ENCODE assay signal across 23 cellular contexts in genomic region chr17:75020331-75021110, GRCh38. TPM values are rescaled to one million over a fixed set of nuclear protein-coding genes. Genes with fewer than 3 reads are reported as not detected.
DNase-seq lines count a peak whose midpoint lies in the region; ATAC-seq and TF ChIP-seq lines count a peak whose summit lies in the region.
"Had no signal": no experiment of that assay in that cellular context is flagged by ENCODE, and none has a peak within 500 bp of the region (broad histone marks: within the 10 kb centered on the region; RNA-seq: fewer than 3 reads in every experiment).

No MANE protein-coding gene starts in this region.

- H3F3A ChIP-seq in PC-3 (ENCODE audit: low read length, unreplicated experiment) (no peaks in the 10 kb centered on the region), neural progenitor cell (ENCODE audit: low read depth) (no peaks in the 10 kb centered on the region)

- H3K9me3 ChIP-seq in A673 (ENCODE audit: low read depth, low read length, poor library complexity, severe bottlenecking) (no peaks in the 10 kb centered on the region), PC-3 (ENCODE audit: low read length) (no peaks in the 10 kb centered on the region), neural progenitor cell (ENCODE audit: low read depth) (no peaks in the 10 kb centered on the region)
- H3K9me3 ChIP-seq: SJSA1, thoracic aorta, vagina had no signal

- H3K4me3 Mint-ChIP-seq in neural progenitor cell (no peak overlapping the region), chondrocyte (ENCODE audit: unreplicated experiment) (no peak overlapping the region)
- H3K4me3 Mint-ChIP-seq: CD4-positive, alpha-beta memory T cell; nephron progenitor cell had no signal

- POLR2A ChIA-PET in A673 (lab: Charles Lee; ENCODE audit: low non-redundant PET) (no interaction called here), PC-3 (lab: Charles Lee; ENCODE audit: unreplicated experiment) (no interaction called here)

- ATAC-seq in PC-3 (no peak), GM18907 (IDR thresholded peaks at IDR 0.05; ENCODE audit: unreplicated experiment) (no peak), HG02763 (IDR thresholded peaks at IDR 0.05; ENCODE audit: unreplicated experiment) (no peak)
- ATAC-seq: activated CD4-positive, CD25-positive, alpha-beta regulatory T cell treated with anti-CD3 and anti-CD28 coated beads, Interleukin-2, amount 50 U/mL, for 24 hours; sciatic nerve had no signal

- H3K9ac ChIP-seq in PC-3 (ENCODE audit: low read length), result no peak overlapping the region
- H3K9ac ChIP-seq in neural progenitor cell, result no peak overlapping the region

- H3K4me1 Mint-ChIP-seq in neural progenitor cell, result peaks cover 4% of the 10 kb centered on the region
- no peaks in the 10 kb centered on the region for H3K4me1 Mint-ChIP-seq in chondrocyte (ENCODE audit: low read depth)
- H3K4me1 Mint-ChIP-seq: nephron progenitor cell had no signal

- H3K27ac Mint-ChIP-seq in neural progenitor cell (peak overlapping the region; percentile 83), chondrocyte (ENCODE audit: unreplicated experiment) (no peak overlapping the region)
- H3K27ac Mint-ChIP-seq: IgD-negative memory B cell, nephron progenitor cell had no signal

- H3K9me3 Mint-ChIP-seq in neural progenitor cell (no peaks in the 10 kb centered on the region), chondrocyte (ENCODE audit: low read depth) (no peaks in the 10 kb centered on the region)
- H3K9me3 Mint-ChIP-seq: IgD-negative memory B cell had no signal

- H3K79me2 ChIP-seq in PC-3 (ENCODE audit: low read length) (peaks cover 10% of the 10 kb centered on the region), neural progenitor cell (ENCODE audit: low read depth) (peaks cover 2% of the 10 kb centered on the region)

- H2AFZ ChIP-seq in PC-3 (ENCODE audit: low read length), result no peak overlapping the region
- H2AFZ ChIP-seq in neural progenitor cell (replicated peaks), result no peak overlapping the region

- CTCF ChIA-PET in A673 (lab: Charles Lee) (no interaction called here), PC-3 (lab: Charles Lee) (no interaction called here)

- no peaks in the 10 kb centered on the region for H3K9me2 ChIP-seq in PC-3 (replicated peaks; ENCODE audit: low read length)

- H3K4me1 ChIP-seq in A673 (ENCODE audit: insufficient read depth, low read length, poor library complexity, severe bottlenecking), result no peaks in the 10 kb centered on the region
- peaks cover 14% of the 10 kb centered on the region for H3K4me1 ChIP-seq in PC-3 (ENCODE audit: insufficient read depth, low read length)
- H3K4me1 ChIP-seq in neural progenitor cell, result no peaks in the 10 kb centered on the region
- H3K4me1 ChIP-seq: SJSA1, vagina had no signal

- intact Hi-C loops in A673 (cut with micrococcal nuclease; ENCODE audit: unreplicated experiment) (no loop called here), PC-3 (cut with micrococcal nuclease) (no loop called here)

- no peak overlapping the region for H3K4me3 ChIP-seq in A673 (ENCODE audit: low read depth, low read length, poor library complexity, severe bottlenecking)
- H3K4me3 ChIP-seq in PC-3 (ENCODE audit: low read length), result no peak overlapping the region
- no peak overlapping the region for H3K4me3 ChIP-seq in neural progenitor cell
- H3K4me3 ChIP-seq: SJSA1, thoracic aorta, vagina had no signal

- H3K27ac ChIP-seq in A673 (ENCODE audit: low read depth, low read length, poor library complexity, severe bottlenecking), result no peak overlapping the region
- no peak overlapping the region for H3K27ac ChIP-seq in PC-3 (ENCODE audit: low read length)
- H3K27ac ChIP-seq in caudate nucleus (ENCODE audit: low read depth, low read length), result peak overlapping the region; percentile 77
- H3K27ac ChIP-seq in neural progenitor cell, result no peak overlapping the region
- H3K27ac ChIP-seq: SJSA1, thoracic aorta, vagina had no signal

- DNase-seq in A673 (ENCODE audit: low spot score) (no peak), PC-3 (no peak), caudate nucleus (lab: John Stamatoyannopoulos, UW) (peak in 32 of 61 donors; percentile 5 to 75 (median 39)), neural progenitor cell (ENCODE audit: low spot score) (no peak), chondrocyte (ENCODE audit: low spot score) (no peak)
- DNase-seq in stimulated activated CD4-positive, alpha-beta T cell treated with anti-CD3 and anti-CD28 coated beads, Interleukin-12 subunit alpha, Interleukin-12 subunit beta, amount 100 ng/mL, for 4 hours, result no peak
- DNase-seq: activated CD8-positive, alpha-beta memory T cell treated with anti-CD3 and anti-CD28 coated beads for 24 hours; activated gamma-delta T cell; CD4-positive, alpha-beta memory T cell; DMS153; NCI-H1105 treated with DMSO at 0.1 percent for 48 hours; NCI-H2029; NCI-H526 treated with DMSO at 0.1 percent for 48 hours; nephron progenitor cell; stimulated activated naive CD4-positive, alpha-beta T cell had no signal

- TF ChIP-seq CTCF in A673 (conservative IDR thresholded peaks at IDR 0.05; ENCODE audit: low read depth, low read length) (no peak), PC-3 (conservative IDR thresholded peaks at IDR 0.05; ENCODE audit: low read depth, low read length) (no peak), neural progenitor cell (IDR thresholded peaks at IDR 0.05) (no peak), chondrocyte (IDR thresholded peaks at IDR 0.05) (no peak)

- H3K36me3 ChIP-seq in A673 (ENCODE audit: insufficient read depth, low read length, poor library complexity, severe bottlenecking) (peaks cover 14% of the 10 kb centered on the region), PC-3 (ENCODE audit: low read depth, low read length) (peaks cover 42% of the 10 kb centered on the region), neural progenitor cell (no peaks in the 10 kb centered on the region)

- H3K27me3 Mint-ChIP-seq in neural progenitor cell (ENCODE audit: insufficient read depth, low read depth) (peaks cover 4% of the 10 kb centered on the region), chondrocyte (ENCODE audit: low read depth) (no peaks in the 10 kb centered on the region)
- H3K27me3 Mint-ChIP-seq: CD4-positive, alpha-beta memory T cell; IgD-negative memory B cell had no signal

- BruUV-seq in A673 (replicated peaks; lab: Mats Ljungman, UMichigan) (TSS peak; percentile 32), PC-3 (replicated peaks; lab: Mats Ljungman, UMichigan) (TSS peak; percentile 29)

- H3K36me3 Mint-ChIP-seq in neural progenitor cell, result peaks cover 28% of the 10 kb centered on the region
- H3K36me3 Mint-ChIP-seq in chondrocyte (ENCODE audit: low read depth), result peaks cover 29% of the 10 kb centered on the region

- H3K27me3 ChIP-seq in A673 (replicated peaks; ENCODE audit: insufficient read depth, low read depth, low read length, poor library complexity) (no peaks in the 10 kb centered on the region), PC-3 (ENCODE audit: low read length) (no peaks in the 10 kb centered on the region), neural progenitor cell (no peaks in the 10 kb centered on the region)
- H3K27me3 ChIP-seq: SJSA1, vagina had no signal

- H3K4me2 ChIP-seq in PC-3 (ENCODE audit: low read length) (no peak overlapping the region), neural progenitor cell (no peak overlapping the region)

- H4K20me1 ChIP-seq in PC-3 (ENCODE audit: low read length) (no peaks in the 10 kb centered on the region), neural progenitor cell (ENCODE audit: low read depth) (no peaks in the 10 kb centered on the region)

RNA-seq across cellular contexts. Expression of gene MRPL58, which starts 8.1 kb away (rescaled TPM):
- 59.9 and 61.4 TPM in 2 replicates for total RNA-seq in A673 (2021)
- total RNA-seq in PC-3 (2014; rRNA removed), result 151 and 195 TPM in 2 replicates
- 50.8 and 52.8 TPM in 2 replicates for total RNA-seq in neural progenitor cell (ENCODE audit: low replicate concordance)
- total RNA-seq in chondrocyte, result 18.9 to 25.7 TPM (median 19.8 TPM) in 3 replicates

RNA-seq across cellular contexts. Expression of gene ATP5PD, which starts 26.2 kb away (rescaled TPM):
- total RNA-seq in A673 (2021) (291 and 311 TPM in 2 replicates), PC-3 (2014; rRNA removed) (361 and 374 TPM in 2 replicates), neural progenitor cell (ENCODE audit: low replicate concordance) (209 and 268 TPM in 2 replicates), chondrocyte (178 to 185 TPM (median 183 TPM) in 3 replicates)

RNA-seq across cellular contexts. Expression of gene KCTD2, which starts 26.5 kb away (rescaled TPM):
- total RNA-seq in A673 (2021), result 25.6 and 25.7 TPM in 2 replicates
- 23.8 and 28.0 TPM in 2 replicates for total RNA-seq in PC-3 (2014; rRNA removed)
- total RNA-seq in neural progenitor cell (ENCODE audit: low replicate concordance), result 28.9 and 32.9 TPM in 2 replicates
- total RNA-seq in chondrocyte, result 16.8 to 20.4 TPM (median 17.1 TPM) in 3 replicates

RNA-seq across cellular contexts. Expression of gene CDR2L, which starts 33.1 kb away (rescaled TPM):
- total RNA-seq in A673 (2021) (5.8 and 7.6 TPM in 2 replicates), PC-3 (2014; rRNA removed) (35.8 and 50.9 TPM in 2 replicates), neural progenitor cell (ENCODE audit: low replicate concordance) (4.0 and 15.8 TPM in 2 replicates), chondrocyte (32.7 to 51.1 TPM (median 51.0 TPM) in 3 replicates)

RNA-seq across cellular contexts. Expression of gene HID1, which starts 48.0 kb away (rescaled TPM):
- total RNA-seq in A673 (2021) (1.2 and 2.9 TPM in 2 replicates), PC-3 (2014; rRNA removed) (40.6 and 51.0 TPM in 2 replicates), neural progenitor cell (ENCODE audit: low replicate concordance) (3.5 and 5.0 TPM in 2 replicates), chondrocyte (4.7 to 7.7 TPM (median 5.2 TPM) in 3 replicates)

Comparison
In these comparisons a context has a peak if more than half of its experiments do, and no peak if none do; other contexts are left out.
1. DNase-seq: peak in caudate nucleus (32 of 61); none in A673 (single experiment), PC-3 (single experiment), neural progenitor cell (single experiment), stimulated activated CD4-positive, alpha-beta T cell treated with anti-CD3 and anti-CD28 coated beads, Interleukin-12 subunit alpha, Interleukin-12 subunit beta, amount 100 ng/mL, for 4 hours (single experiment) and chondrocyte (single experiment).